ENCODE assay signal across 1 cellular context in genomic region chr3:55988905-55989304, GRCh38.
TF ChIP-seq lines count a peak whose summit lies in the region.

No MANE protein-coding gene starts in this region.

TF ChIP-seq in GM23338, 12 proteins besides CTCF, POLR2A, EP300 and RAD21 (continued from another document):
- no peak for TF ChIP-seq ZNF462 (CRISPR knock-in tag; IDR thresholded peaks at IDR 0.05)
